8 cellular contexts compared by ENCODE assay signal in genomic region chr19:17680235-17680722, GRCh38. TPM values are rescaled to one million over a fixed set of nuclear protein-coding genes. Genes with fewer than 3 reads are reported as not detected.
DNase-seq lines count a peak whose midpoint lies in the region; ATAC-seq and TF ChIP-seq lines count a peak whose summit lies in the region.

No MANE protein-coding gene starts in this region.

- no peak overlapping the region for H2AFZ ChIP-seq in GM23338

- H3K4me1 Mint-ChIP-seq in GM23338: peaks cover 40% of the 10 kb centered on the region
- peaks cover 20% of the 10 kb centered on the region for H3K4me1 Mint-ChIP-seq in brain

- no peak overlapping the region for H3K27ac ChIP-seq in GM23338 (ENCODE audit: low read depth)

- H3K27me3 Mint-ChIP-seq in GM23338 (ENCODE audit: insufficient read depth, low read depth, poor library complexity) (peaks cover 16% of the 10 kb centered on the region), brain (peaks cover 52% of the 10 kb centered on the region)

- peak overlapping the region; percentile 60 for H3K4me3 ChIP-seq in GM23338

- H3K4me2 ChIP-seq in GM23338: peak overlapping the region; percentile 84

- in situ Hi-C loops in ACHN (cut with HindIII; ENCODE audit: low pct_ligation_motif_present, low pct_unique_long_range_greater_than_20kb, low sequenced_read_pairs): no loop called here

- peaks cover 26% of the 10 kb centered on the region for H3K4me1 ChIP-seq in GM23338 (ENCODE audit: insufficient read depth)

- peaks cover 71% of the 10 kb centered on the region for H3K79me2 ChIP-seq in GM23338 (replicated peaks; ENCODE audit: insufficient read depth)

- peaks cover 3% of the 10 kb centered on the region; the same call in 1 of the 2 replicates for H3K27me3 ChIP-seq in GM23338 (ENCODE audit: insufficient read depth)

- H3K9me3 Mint-ChIP-seq in GM23338 (no peaks in the 10 kb centered on the region), brain (peaks cover 0 to 9% (median 0%) of the 10 kb centered on the region in 5 experiments)

- ATAC-seq in GM23338 (peak; percentile 61), HG02870 (IDR thresholded peaks at IDR 0.05; ENCODE audit: unreplicated experiment) (no peak)

- H3K9me2 ChIP-seq in GM23338 (ENCODE audit: insufficient read depth): no peaks in the 10 kb centered on the region

- H4K20me1 ChIP-seq in GM23338 (replicated peaks; ENCODE audit: insufficient read depth): peaks cover 24% of the 10 kb centered on the region

- H3K27ac Mint-ChIP-seq in GM23338: peak overlapping the region; percentile 48; the same call in 1 of the 2 replicates
- H3K27ac Mint-ChIP-seq in brain: peak overlapping the region in 1 of 5 experiments; percentile 58

- peak overlapping the region; percentile 65 for H3K4me3 Mint-ChIP-seq in GM23338
- H3K4me3 Mint-ChIP-seq in brain: peak overlapping the region; percentile 30 to 63 (median 55)

- H3K36me3 ChIP-seq in GM23338 (ENCODE audit: insufficient read depth): no peaks in the 10 kb centered on the region

- H3F3A ChIP-seq in GM23338 (replicated peaks; ENCODE audit: low read depth): 0 out of 2 replicates have a peak, but pooled peaks cover 6% of the 10 kb centered on the region

- TF ChIP-seq CTCF in GM23338 (conservative IDR thresholded peaks at IDR 0.05; ENCODE audit: low read depth in 2 of 2) (no peak), brain (conservative IDR thresholded peaks at IDR 0.05) (no peak)

- DNase-seq in ACHN (peak; percentile 16), GM23338 (ENCODE audit: low spot score) (peak; percentile 64), SW480 (ENCODE audit: low spot score) (peak; percentile 63), iris pigment epithelial cell (ENCODE audit: low read depth) (peak; percentile 29), NCI-H1436 (lab: John Stamatoyannopoulos, UW) (no peak)
- peak; percentile 36 for DNase-seq in stimulated activated CD4-positive, alpha-beta T cell treated with anti-CD3 and anti-CD28 coated beads, Interleukin-4, amount 100 ng/mL, for 24 hours

- H3K36me3 Mint-ChIP-seq in GM23338 (ENCODE audit: low read depth) (peaks cover 14% of the 10 kb centered on the region), brain (peaks cover 24% of the 10 kb centered on the region)

TF ChIP-seq in GM23338, 12 proteins besides CTCF, POLR2A, EP300 and RAD21:
- TF ChIP-seq CREB1 (CRISPR knock-in tag; IDR thresholded peaks at IDR 0.05; ENCODE audit: low read depth) (peak; percentile 25; the same call in 1 of the 2 replicates), ZNF114 (CRISPR knock-in tag; IDR thresholded peaks at IDR 0.05) (no peak)
TF ChIP-seq in GM23338: peak in this region for 1.

RNA-seq across cellular contexts. Expression of gene UNC13A, which starts 7.9 kb away (rescaled TPM):
- total RNA-seq in GM23338 (2014; rRNA removed; shearing (Covaris generic)): 25.0 and 30.4 TPM in 2 replicates
- polyA plus RNA-seq in GM23338 (2016; fragmentation: Nextera tagmentation; extraction: Ambion mirVana) (8.7 and 9.5 TPM in 2 replicates), brain (ENCODE audit: insufficient read depth, low read depth, low replicate concordance) (12.9 TPM)

RNA-seq across cellular contexts. Expression of gene MAP1S, which starts 39.0 kb away (rescaled TPM):
- total RNA-seq in GM23338 (2014; rRNA removed; shearing (Covaris generic)): 67.6 and 102 TPM in 2 replicates
- 104 and 118 TPM in 2 replicates for polyA plus RNA-seq in GM23338 (2016; fragmentation: Nextera tagmentation; extraction: Ambion mirVana)
- polyA plus RNA-seq in brain (ENCODE audit: insufficient read depth, low read depth, low replicate concordance): 102 TPM
